ENCODE assay signal across 1 cellular context in genomic region chr19:32676186-32676894, GRCh38.
A peak's percentile ranks its signal among the peaks of the same experiment; 100 is the strongest.
TF ChIP-seq lines count a peak whose summit lies in the region.

No MANE protein-coding gene starts in this region.

TF ChIP-seq in HepG2, 621 proteins besides CTCF, POLR2A, EP300 and RAD21 (continued from another document):
- TF ChIP-seq STAT6 (CRISPR knock-in tag; IDR thresholded peaks at IDR 0.05; ENCODE audit: borderline replicate concordance) (no peak), SETDB1 (CRISPR knock-in tag; IDR thresholded peaks at IDR 0.05; ENCODE audit: borderline replicate concordance) (no peak), ZNF451 (CRISPR knock-in tag; IDR thresholded peaks at IDR 0.05) (no peak), MAX (IDR thresholded peaks at IDR 0.05) (peak; percentile 64), MTA1 (CRISPR knock-in tag; IDR thresholded peaks at IDR 0.05; ENCODE audit: borderline replicate concordance) (0 out of 2 replicates have a peak, but pooled peaks have one; percentile 0), HDAC2 (CRISPR knock-in tag; IDR thresholded peaks at IDR 0.05) (no peak), ZNF770 (CRISPR knock-in tag; IDR thresholded peaks at IDR 0.05) (no peak), ZNF24 (IDR thresholded peaks at IDR 0.05) (no peak), TCF7 (IDR thresholded peaks at IDR 0.05; ENCODE audit: low read depth) (no peak), ZNF563 (CRISPR knock-in tag; IDR thresholded peaks at IDR 0.05) (0 out of 2 replicates have a peak, but pooled peaks have one; percentile 40)
